8 cellular contexts compared by ENCODE assay signal in the genomic region with DNA sequence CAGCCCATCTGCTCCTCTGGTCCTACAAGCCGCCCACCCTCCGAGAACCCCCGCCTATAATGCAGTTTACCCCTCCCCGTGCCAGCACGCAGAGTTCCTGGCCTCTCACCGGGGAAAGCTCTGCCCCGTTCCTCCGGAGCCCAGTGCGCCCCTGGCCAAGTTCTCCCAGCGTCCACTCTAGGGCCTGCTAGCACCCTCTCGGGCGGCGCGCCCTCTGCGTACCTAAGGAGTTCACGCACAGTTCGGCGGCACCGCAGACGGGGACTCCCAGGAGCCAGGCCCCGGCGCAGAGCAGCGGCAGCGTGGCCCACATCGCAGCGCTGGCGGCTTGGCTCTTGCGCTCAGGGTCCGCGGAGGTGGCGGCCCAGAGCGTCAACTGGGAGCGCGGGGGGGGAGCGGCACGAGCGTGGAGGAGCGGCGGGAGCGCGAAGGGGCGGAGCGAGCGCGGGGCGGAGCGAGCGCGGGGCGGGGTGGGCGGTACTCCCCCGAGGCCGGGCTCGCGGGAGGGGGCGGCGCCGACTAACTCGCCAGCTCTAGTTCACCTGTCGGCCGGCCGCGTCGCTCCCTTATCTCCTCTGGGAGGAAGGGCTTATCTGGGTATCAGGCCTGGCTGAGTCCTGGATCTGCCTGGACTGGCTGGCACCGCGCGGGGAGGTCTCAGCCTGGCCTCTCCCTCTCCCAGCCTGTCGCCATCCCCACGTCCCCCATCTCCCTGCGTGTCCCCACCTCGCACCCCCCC. TPM values are rescaled to one million over a fixed set of nuclear protein-coding genes. Genes with fewer than 3 reads are reported as not detected.
A peak's percentile ranks its signal among the peaks of the same experiment; 100 is the strongest.
DNase-seq lines count a peak whose midpoint lies in the region; ATAC-seq and TF ChIP-seq lines count a peak whose summit lies in the region.

A gene with protein sequence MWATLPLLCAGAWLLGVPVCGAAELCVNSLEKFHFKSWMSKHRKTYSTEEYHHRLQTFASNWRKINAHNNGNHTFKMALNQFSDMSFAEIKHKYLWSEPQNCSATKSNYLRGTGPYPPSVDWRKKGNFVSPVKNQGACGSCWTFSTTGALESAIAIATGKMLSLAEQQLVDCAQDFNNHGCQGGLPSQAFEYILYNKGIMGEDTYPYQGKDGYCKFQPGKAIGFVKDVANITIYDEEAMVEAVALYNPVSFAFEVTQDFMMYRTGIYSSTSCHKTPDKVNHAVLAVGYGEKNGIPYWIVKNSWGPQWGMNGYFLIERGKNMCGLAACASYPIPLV (minus strand): TSS at position 378 of the 739 bp plus-strand sequence. CDS start 65 bp downstream, at position 313.

- no peak for TF ChIP-seq CTCF in parathyroid adenoma (IDR thresholded peaks at IDR 0.05)
- TF ChIP-seq CTCF in tibial artery (IDR thresholded peaks at IDR 0.05): no peak

- peak within 1 kb of the TSS; percentile 93 to 98 (median 96) for H3K27ac Mint-ChIP-seq in IgD-negative memory B cell
- H3K27ac Mint-ChIP-seq in activated naive CD4-positive, alpha-beta T cell treated with anti-CD3 and anti-CD28 coated beads, Interleukin-2, amount 50 U/mL, for 72 hours: no peak within 1 kb of the TSS

- H3K79me2 ChIP-seq in parathyroid adenoma: no peaks in the 10 kb centered on the region

- H3K36me3 ChIP-seq in parathyroid adenoma (ENCODE audit: control insufficient read depth, insufficient read depth, low read length) (no peaks in the 10 kb centered on the region), tibial artery (no peaks in the 10 kb centered on the region)

- peak within 1 kb of the TSS; percentile 94 to 96 (median 96) for H3K4me3 Mint-ChIP-seq in IgD-negative memory B cell

- H3K4me2 ChIP-seq in parathyroid adenoma (ENCODE audit: low read length): peak within 1 kb of the TSS; percentile 90

- H3K4me3 ChIP-seq in parathyroid adenoma (ENCODE audit: low read depth, low read length): peak within 1 kb of the TSS; percentile 63
- H3K4me3 ChIP-seq in tibial artery: peak within 1 kb of the TSS; percentile 52 to 57

- no peaks in the 10 kb centered on the region for H3K4me1 ChIP-seq in parathyroid adenoma
- peaks cover 0 to 17% (median 8%) of the 10 kb centered on the region in 4 donors for H3K4me1 ChIP-seq in tibial artery

- H3K9me3 ChIP-seq in parathyroid adenoma (ENCODE audit: control insufficient read depth, low read length) (no peaks in the 10 kb centered on the region), tibial artery (no peaks in the 10 kb centered on the region)

- H2AFZ ChIP-seq in parathyroid adenoma: peak within 1 kb of the TSS; percentile 83

- H3K27me3 ChIP-seq in parathyroid adenoma (ENCODE audit: control insufficient read depth, insufficient read depth, low read length) (no peaks in the 10 kb centered on the region), tibial artery (no peaks in the 10 kb centered on the region)

- H3K27ac ChIP-seq in parathyroid adenoma (peak within 1 kb of the TSS; percentile 59), tibial artery (peak within 1 kb of the TSS; percentile 49 to 56)

- no peaks in the 10 kb centered on the region for H3K9me3 Mint-ChIP-seq in IgD-negative memory B cell
- H3K9me3 Mint-ChIP-seq in activated naive CD4-positive, alpha-beta T cell treated with anti-CD3 and anti-CD28 coated beads, Interleukin-2, amount 50 U/mL, for 72 hours: no peaks in the 10 kb centered on the region

- peak; percentile 52 for ATAC-seq in GM21447 (IDR thresholded peaks at IDR 0.05; ENCODE audit: unreplicated experiment)
- peak; percentile 82 to 88 for ATAC-seq in activated naive CD4-positive, alpha-beta T cell treated with anti-CD3 and anti-CD28 coated beads, Interleukin-2, amount 50 U/mL, for 72 hours

- intact Hi-C loops in cardiac septum (cut with DNase I) (no loop called here), tibial artery (cut with DNase I; ENCODE audit: low total_unique reads) (no loop called here)

- H3K4me1 Mint-ChIP-seq in IgD-negative memory B cell: peaks cover 12 to 20% (median 18%) of the 10 kb centered on the region in 3 donors

- H3K9ac ChIP-seq in parathyroid adenoma: no peak within 1 kb of the TSS

- H3K36me3 Mint-ChIP-seq in IgD-negative memory B cell: peaks cover 1% of the 10 kb centered on the region
- H3K36me3 Mint-ChIP-seq in activated naive CD4-positive, alpha-beta T cell treated with anti-CD3 and anti-CD28 coated beads, Interleukin-2, amount 50 U/mL, for 72 hours: no peaks in the 10 kb centered on the region

- DNase-seq in D341Med (ENCODE audit: low spot score) (peak; percentile 92), SK-N-DZ (ENCODE audit: low spot score) (peak; percentile 78), cardiac septum (ENCODE audit: low spot score) (peak; percentile 91), tibial artery (peak; percentile 62 to 78)
- DNase-seq in activated naive CD4-positive, alpha-beta T cell treated with anti-CD3 and anti-CD28 coated beads, Interleukin-2, amount 50 U/mL, for 72 hours (ENCODE audit: low spot score in 2 of 2): peak in 1 of 2 donors; percentile 63

- H3K27me3 Mint-ChIP-seq in IgD-negative memory B cell: no peaks in the 10 kb centered on the region

RNA-seq across cellular contexts. Expression of the gene that starts here (rescaled TPM):
- polyA plus RNA-seq in IgD-negative memory B cell: 615 TPM
- 19.3 and 36.2 TPM in 2 replicates for polyA plus RNA-seq in SK-N-DZ (2014; cell fraction: cytosol; rRNA removed)
- 19.5 and 40.3 TPM in 2 replicates for polyA plus RNA-seq in SK-N-DZ (2014; cell fraction: nucleus; rRNA removed)
- total RNA-seq in activated naive CD4-positive, alpha-beta T cell treated with anti-CD3 and anti-CD28 coated beads, Interleukin-2, amount 50 U/mL, for 72 hours: 10 to 100 TPM in 1 of 2 donors, 1 to 10 TPM in 1; 8.4 to 11.1 TPM
- total RNA-seq in cardiac septum: 38.8 TPM

Comparison
In these comparisons a context has a peak if more than half of its experiments do, and no peak if none do; other contexts are left out.
1. H3K27ac Mint-ChIP-seq: peak in IgD-negative memory B cell (3 of 3); none in activated naive CD4-positive, alpha-beta T cell treated with anti-CD3 and anti-CD28 coated beads, Interleukin-2, amount 50 U/mL, for 72 hours (0 of 2).